25 cellular contexts compared by ENCODE assay signal in the genomic region with DNA sequence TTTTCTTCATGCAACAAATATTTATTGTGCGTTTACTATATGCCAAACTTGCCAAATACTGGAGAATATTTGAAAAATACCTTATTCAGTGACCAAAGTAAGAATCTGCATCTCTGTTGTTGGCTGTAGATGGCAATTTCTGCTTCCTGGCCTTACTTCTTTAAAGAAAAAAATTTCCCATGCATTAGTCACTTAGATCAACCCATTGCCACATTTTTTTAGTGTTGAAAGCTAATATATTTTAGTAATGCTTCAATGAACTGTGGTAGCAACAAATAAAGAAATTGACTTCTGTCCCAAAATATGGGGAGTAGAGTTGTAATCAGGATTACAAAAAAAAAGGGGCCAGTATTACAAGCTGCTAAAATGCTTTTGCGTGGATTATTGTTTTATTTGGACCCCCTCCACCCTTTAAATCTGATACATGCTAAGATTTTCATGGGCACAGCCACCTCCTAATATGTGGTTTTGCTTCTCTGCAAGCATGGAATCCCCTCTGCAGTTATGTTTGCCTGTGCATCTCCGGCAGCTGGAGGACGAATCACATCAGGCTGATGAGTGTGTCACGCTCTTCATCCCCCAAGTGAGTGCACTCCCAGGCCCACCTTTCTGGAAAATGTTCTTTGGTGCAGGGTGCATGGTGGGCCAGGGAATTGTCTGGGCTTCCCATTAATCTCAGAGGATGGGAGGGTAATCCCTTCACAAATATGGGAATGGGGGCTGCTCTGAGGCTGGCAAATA. TPM values are rescaled to one million over a fixed set of nuclear protein-coding genes. Genes with fewer than 3 reads are reported as not detected.
DNase-seq lines count a peak whose midpoint lies in the region; ATAC-seq, FAIRE-seq and TF ChIP-seq lines count a peak whose summit lies in the region.
"Had no signal": no experiment of that assay in that cellular context is flagged by ENCODE, and none has a peak within 500 bp of the region (broad histone marks: within the 10 kb centered on the region; RNA-seq: fewer than 3 reads in every experiment).

No MANE protein-coding gene starts in this region.

- no peaks in the 10 kb centered on the region for H3K27me3 Mint-ChIP-seq in Caco-2 (ENCODE audit: insufficient read depth, unreplicated experiment)

- H3K27ac ChIP-seq in lower lobe of right lung = peak overlapping the region; percentile 76
- H3K27ac ChIP-seq: A549, colonic mucosa, prostate gland, transverse colon had no signal

- H3K36me3 Mint-ChIP-seq in Caco-2 (ENCODE audit: insufficient read depth, unreplicated experiment) = no peaks in the 10 kb centered on the region
- H3K36me3 Mint-ChIP-seq: CD8-positive, alpha-beta memory T cell; T-cell had no signal

- intact Hi-C loops in Caco-2 (cut with micrococcal nuclease; ENCODE audit: unreplicated experiment) = loop anchor here (1.0 kb wide), 1 partner anchor 14 kb away; no protein-coding TSS in a partner anchor
- intact Hi-C loops in lower lobe of right lung (cut with DNase I) = no loop called here

- BruUV-seq in Caco-2 (replicated peaks; lab: Mats Ljungman, UMichigan) = no TSS peak

- CTCF ChIA-PET in Caco-2 (lab: Charles Lee) = interaction anchor here (1.1 kb wide), 1 partner anchor 160 kb away, joined by 3 read pairs; no protein-coding TSS in a partner anchor

- peak in 1 of 2 experiments; percentile 41 for DNase-seq in Caco-2
- peak; percentile 7 for DNase-seq in HCEC 1CT
- DNase-seq in bronchial epithelial cell (ENCODE audit: low read depth) = peak; percentile 36
- DNase-seq in lower lobe of right lung = no peak
- no peak for DNase-seq in DMS114 treated with DMSO at 0.1 percent for 48 hours (lab: John Stamatoyannopoulos, UW; ENCODE audit: unreplicated experiment)
- no peak for DNase-seq in GM19239 (ENCODE audit: insufficient read length, low spot score)
- DNase-seq: CD8-positive, alpha-beta memory T cell; colonic mucosa; mammary epithelial cell; NCI-H1092 treated with DMSO at 0.1 percent for 48 hours; NCI-H187 treated with DMSO at 0.1 percent for 48 hours; NCI-H82; stimulated activated CD4-positive, alpha-beta T cell treated with anti-CD3 and anti-CD28 coated beads, Interleukin-15, amount 100 ng/mL, for 24 hours; stimulated activated naive CD8-positive, alpha-beta T cell treated with anti-CD3 and anti-CD28 coated beads, Interleukin-15, amount 100 ng/mL, for 72 hours; T-cell; transverse colon had no signal

- H3K27me3 ChIP-seq in Caco-2 (replicated peaks; ENCODE audit: control insufficient read depth, insufficient read depth, low read length) = no peaks in the 10 kb centered on the region; the same call in 1 of the 2 replicates
- H3K27me3 ChIP-seq in bronchial epithelial cell (ENCODE audit: control insufficient read depth, insufficient read depth, low read length) = no peaks in the 10 kb centered on the region
- no peaks in the 10 kb centered on the region for H3K27me3 ChIP-seq in lower lobe of right lung (ENCODE audit: low read depth)
- H3K27me3 ChIP-seq: colonic mucosa, transverse colon had no signal

- H3K4me1 ChIP-seq in Caco-2 (peaks cover 39% of the 10 kb centered on the region), lower lobe of right lung (peaks cover 3% of the 10 kb centered on the region)
- H3K4me1 ChIP-seq: A549, colonic mucosa, prostate gland, transverse colon had no signal

- no peaks in the 10 kb centered on the region for H3K9me3 Mint-ChIP-seq in Caco-2 (ENCODE audit: unreplicated experiment)
- H3K9me3 Mint-ChIP-seq: CD8-positive, alpha-beta memory T cell; neural crest cell; stimulated activated naive CD8-positive, alpha-beta T cell treated with anti-CD3 and anti-CD28 coated beads, Interleukin-15, amount 100 ng/mL, for 72 hours; T-cell had no signal

- POLR2A ChIA-PET in Caco-2 (lab: Charles Lee) = interaction anchor here (0.5 kb wide), 1 partner anchor 23 kb away, joined by 4 read pairs; no protein-coding TSS in a partner anchor

- no peak for FAIRE-seq in bronchial epithelial cell (lab: Jason Lieb, UNC)
- no peak for FAIRE-seq in GM19239 (lab: Jason Lieb, UNC)
- FAIRE-seq: A549, GM12892, keratinocyte had no signal

- H3K4me3 ChIP-seq in Caco-2 (ENCODE audit: low read depth, low read length) (no peak overlapping the region), bronchial epithelial cell (ENCODE audit: low read depth, low read length) (no peak overlapping the region), lower lobe of right lung (peak overlapping the region; percentile 40)
- H3K4me3 ChIP-seq: A549, colonic mucosa, prostate gland, transverse colon had no signal

- H3K36me3 ChIP-seq in Caco-2 (ENCODE audit: control insufficient read depth, insufficient read depth, low read length) (no peaks in the 10 kb centered on the region), bronchial epithelial cell (ENCODE audit: control insufficient read depth, insufficient read depth, low read length) (no peaks in the 10 kb centered on the region), lower lobe of right lung (no peaks in the 10 kb centered on the region)
- H3K36me3 ChIP-seq: colonic mucosa, prostate gland, transverse colon had no signal

- H3K9me3 ChIP-seq in Caco-2 (no peaks in the 10 kb centered on the region), lower lobe of right lung (no peaks in the 10 kb centered on the region)
- H3K9me3 ChIP-seq: A549, colonic mucosa, prostate gland, transverse colon had no signal

- peaks cover 28% of the 10 kb centered on the region for H3K4me1 Mint-ChIP-seq in Caco-2 (ENCODE audit: low read depth, unreplicated experiment)
- H3K4me1 Mint-ChIP-seq: B cell; CD8-positive, alpha-beta memory T cell; neural crest cell; T-cell had no signal

- peak overlapping the region; percentile 23 for H3K27ac Mint-ChIP-seq in Caco-2 (ENCODE audit: unreplicated experiment)
- H3K27ac Mint-ChIP-seq: B cell; CD8-positive, alpha-beta memory T cell; stimulated activated naive CD8-positive, alpha-beta T cell treated with anti-CD3 and anti-CD28 coated beads, Interleukin-15, amount 100 ng/mL, for 72 hours; T-cell had no signal

- TF ChIP-seq CTCF in Caco-2 (IDR thresholded peaks at IDR 0.05; ENCODE audit: insufficient read depth in 1 of 2, low read depth in 1 of 2, low read length in 1 of 2, severe bottlenecking in 1 of 2, unreplicated experiment in 1 of 2) (no peak), bronchial epithelial cell (IDR thresholded peaks at IDR 0.05; ENCODE audit: insufficient read depth, low read length, severe bottlenecking) (no peak), lower lobe of right lung (IDR thresholded peaks at IDR 0.05) (no peak)

- H3K4me3 Mint-ChIP-seq in Caco-2 (ENCODE audit: unreplicated experiment) = peak overlapping the region; percentile 53
- H3K4me3 Mint-ChIP-seq: B cell; CD8-positive, alpha-beta memory T cell; neural crest cell; stimulated activated naive CD8-positive, alpha-beta T cell treated with anti-CD3 and anti-CD28 coated beads, Interleukin-15, amount 100 ng/mL, for 72 hours; T-cell had no signal

- ATAC-seq in lower lobe of right lung = no peak
- no peak for ATAC-seq in HG03108 (IDR thresholded peaks at IDR 0.05; ENCODE audit: unreplicated experiment)
- ATAC-seq in SK-N-SH treated with all-trans-retinoic acid at 6 μM for 48 hours = no peak
- ATAC-seq: A549; stimulated activated naive CD8-positive, alpha-beta T cell treated with anti-CD3 and anti-CD28 coated beads, Interleukin-15, amount 100 ng/mL, for 72 hours; T-cell had no signal

TF ChIP-seq in SK-N-SH treated with all-trans-retinoic acid at 6 μM for 48 hours, 23 proteins besides CTCF, POLR2A, EP300 and RAD21:
- TF ChIP-seq CSRNP3 (CRISPR knock-in tag; IDR thresholded peaks at IDR 0.05) (no peak), ZFP3 (CRISPR knock-in tag; IDR thresholded peaks at IDR 0.05) (no peak), ARNTL (CRISPR knock-in tag; IDR thresholded peaks at IDR 0.05; ENCODE audit: borderline replicate concordance, low read depth) (no peak), OSR1 (CRISPR knock-in tag; IDR thresholded peaks at IDR 0.05) (no peak), RARB (CRISPR knock-in tag; IDR thresholded peaks at IDR 0.05) (no peak)

RNA-seq across cellular contexts. Expression of gene PTCSC3, which starts 38.1 kb away (rescaled TPM):
- total RNA-seq in Caco-2 (2022) = not detected in 2 replicates
- not detected in 2 replicates for total RNA-seq in bronchial epithelial cell
- total RNA-seq in lower lobe of right lung = 1.5 TPM
- total RNA-seq: B cell; CD8-positive, alpha-beta memory T cell; colonic mucosa; fibroblast of lung; mammary epithelial cell; neural crest cell; prostate gland; T-cell; transverse colon had no signal

Comparison
In these comparisons a context has a peak if more than half of its experiments do, and no peak if none do; other contexts are left out.
1. DNase-seq: peak in HCEC 1CT (single experiment) and bronchial epithelial cell (single experiment); none in lower lobe of right lung (single experiment), DMS114 treated with DMSO at 0.1 percent for 48 hours (single experiment) and GM19239 (single experiment).